In the genomic region with DNA sequence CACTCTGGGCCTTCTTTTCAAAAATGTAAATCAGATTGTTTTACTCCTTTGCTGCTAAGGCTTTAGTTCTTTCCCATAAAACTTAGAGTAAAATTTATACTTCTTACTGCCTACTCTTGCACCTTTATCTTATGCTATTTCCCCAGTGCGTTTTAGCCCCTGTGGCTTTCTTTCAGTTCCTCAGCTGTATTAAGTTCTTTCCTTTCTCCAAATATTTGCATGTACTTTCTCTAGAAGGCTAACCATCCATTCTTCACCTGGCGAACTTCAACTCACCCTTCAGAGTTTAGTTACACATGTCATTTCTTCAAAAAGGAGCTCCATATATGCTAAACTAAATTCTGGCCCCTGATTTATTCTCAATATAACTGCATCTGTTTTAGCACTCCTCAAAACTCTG, we compare ENCODE assay signal across 20 cellular contexts.
DNase-seq lines count a peak whose midpoint lies in the region; ATAC-seq and TF ChIP-seq lines count a peak whose summit lies in the region.
"Had no signal": no experiment of that assay in that cellular context is flagged by ENCODE, and none has a peak within 500 bp of the region (broad histone marks: within the 10 kb centered on the region; RNA-seq: fewer than 3 reads in every experiment).

No MANE protein-coding gene starts in this region.

- peak overlapping the region; percentile 36 for H3K4me3 ChIP-seq in OCI-LY3 (ENCODE audit: low read length)
- H3K4me3 ChIP-seq: dorsolateral prefrontal cortex, GM23338, hepatocyte, neural progenitor cell had no signal

- no peaks in the 10 kb centered on the region for H4K20me1 ChIP-seq in OCI-LY3 (ENCODE audit: insufficient read depth, low read length)

- DNase-seq in DMS53 treated with DMSO at 0.1 percent for 48 hours (lab: John Stamatoyannopoulos, UW; ENCODE audit: unreplicated experiment): no peak
- DNase-seq in KG1 (lab: John Stamatoyannopoulos, UW): no peak
- DNase-seq in NCI-H1417 (lab: John Stamatoyannopoulos, UW): no peak
- no peak for DNase-seq in GM19238 (ENCODE audit: insufficient read length, low spot score)
- DNase-seq: activated CD4-positive, alpha-beta T cell treated with anti-CD3 and anti-CD28 coated beads, Interleukin-2, amount 10 ng/mL, durations not matched to agents 7 days and 5 days; activated naive CD8-positive, alpha-beta T cell treated with anti-CD3 and anti-CD28 coated beads for 36 hours; activated T-cell treated with anti-CD3 and anti-CD28 coated beads, Interleukin-2, amount 50 U/mL, for 24 hours; AML-193; dorsolateral prefrontal cortex; kidney; retina; stimulated activated CD4-positive, alpha-beta T cell treated with anti-CD3 and anti-CD28 coated beads, Interleukin-15, amount 100 ng/mL, for 24 hours; substantia nigra had no signal

- H3K4me2 ChIP-seq in OCI-LY3 (ENCODE audit: low read length): peak overlapping the region; percentile 74
- H3K4me2 ChIP-seq: GM23338, hepatocyte, neural progenitor cell had no signal

- no peaks in the 10 kb centered on the region for H3K36me3 ChIP-seq in OCI-LY3 (replicated peaks; ENCODE audit: low read depth, low read length)
- H3K36me3 ChIP-seq: neural progenitor cell had no signal

- H3K27ac ChIP-seq in OCI-LY3 (ENCODE audit: low read length): peak overlapping the region; percentile 63
- H3K27ac ChIP-seq: dorsolateral prefrontal cortex, hepatocyte, neural progenitor cell had no signal

- H3K9ac ChIP-seq in OCI-LY3 (ENCODE audit: low read length): 0 out of 2 replicates have a peak overlapping the region, but pooled peaks have one; percentile 7
- H3K9ac ChIP-seq: neural progenitor cell had no signal

- ATAC-seq in GM18907 (IDR thresholded peaks at IDR 0.05; ENCODE audit: unreplicated experiment): peak; percentile 48
- peak; percentile 66 for ATAC-seq in GM21526 (IDR thresholded peaks at IDR 0.05; ENCODE audit: low FRiP score, unreplicated experiment)
- ATAC-seq in HG02943 (IDR thresholded peaks at IDR 0.05; ENCODE audit: low read depth, unreplicated experiment): peak; percentile 40
- ATAC-seq: GM23338 had no signal

- peaks cover 65% of the 10 kb centered on the region for H3K4me1 ChIP-seq in OCI-LY3 (ENCODE audit: low read length)
- H3K4me1 ChIP-seq: neural progenitor cell had no signal

- H3K79me2 ChIP-seq in OCI-LY3 (ENCODE audit: low read length): no peaks in the 10 kb centered on the region
- H3K79me2 ChIP-seq: hepatocyte had no signal

- H3K9me3 ChIP-seq in OCI-LY3 (ENCODE audit: insufficient read depth, low read length): no peaks in the 10 kb centered on the region

- H2AFZ ChIP-seq in OCI-LY3 (ENCODE audit: low read depth, low read length): no peak overlapping the region
- H2AFZ ChIP-seq: GM23338, hepatocyte, neural progenitor cell had no signal

- TF ChIP-seq CTCF in OCI-LY3 (IDR thresholded peaks at IDR 0.05; ENCODE audit: low read depth, low read length): no peak

- H3K27me3 ChIP-seq in OCI-LY3 (ENCODE audit: low read depth, low read length): no peaks in the 10 kb centered on the region
- H3K27me3 ChIP-seq: dorsolateral prefrontal cortex, hepatocyte, neural progenitor cell had no signal
